Comparison of ENCODE assay signal across 9 cellular contexts in genomic region chr1:41751804-41752513, GRCh38.
DNase-seq lines count a peak whose midpoint lies in the region; ATAC-seq and TF ChIP-seq lines count a peak whose summit lies in the region.
"Had no signal": no experiment of that assay in that cellular context is flagged by ENCODE, and none has a peak within 500 bp of the region (broad histone marks: within the 10 kb centered on the region; RNA-seq: fewer than 3 reads in every experiment).

No MANE protein-coding gene starts in this region.

- peaks cover 31% of the 10 kb centered on the region for H3K4me1 Mint-ChIP-seq in T-helper 17 cell

- H3K4me3 Mint-ChIP-seq in T-helper 17 cell, result no peak overlapping the region

- H3K27ac ChIP-seq in lung (ENCODE audit: low read depth in 1 of 2, low read length in 1 of 2) (peak overlapping the region in 1 of 2 donors; percentile 54), ascending aorta (no peak overlapping the region)
- H3K27ac ChIP-seq: adrenal gland had no signal

- H3K4me1 ChIP-seq in lung (ENCODE audit: control insufficient read depth in 2 of 2, insufficient read depth in 2 of 2, low read length in 2 of 2) (peaks cover 0 to 3% of the 10 kb centered on the region in 2 donors), ascending aorta (no peaks in the 10 kb centered on the region)

- ATAC-seq in Right ventricle myocardium inferior (peak; percentile 70), HG03039 (IDR thresholded peaks at IDR 0.05; ENCODE audit: unreplicated experiment) (peak; percentile 28), T-helper 17 cell (peak; percentile 20), lung (ENCODE audit: insufficient read depth, low FRiP score) (peak; percentile 53)

- WGBS in lung, 2 donors, result 59 to 71% methylated on average over 9 of the region's 9 CpGs

- peak; percentile 60 for DNase-seq in Right ventricle myocardium inferior (ENCODE audit: missing footprints)
- DNase-seq in cardiac septum (ENCODE audit: low spot score), result no peak
- DNase-seq in T-helper 17 cell, result no peak
- DNase-seq in lung (ENCODE audit: low spot score), result no peak
- DNase-seq in ascending aorta (ENCODE audit: low spot score in 2 of 2), result no peak
- DNase-seq in DMS153 (lab: John Stamatoyannopoulos, UW), result no peak
- DNase-seq in D341Med (ENCODE audit: low spot score), result no peak

- H3K36me3 ChIP-seq in lung (ENCODE audit: control insufficient read depth in 2 of 2, insufficient read depth in 2 of 2, low read length in 2 of 2) (no peaks in the 10 kb centered on the region), ascending aorta (no peaks in the 10 kb centered on the region)
- H3K36me3 ChIP-seq: adrenal gland had no signal

- TF ChIP-seq CTCF in lung (IDR thresholded peaks at IDR 0.05; ENCODE audit: control extremely low read depth, extremely low read depth), result no peak
- no peak for TF ChIP-seq CTCF in ascending aorta (IDR thresholded peaks at IDR 0.05)

- H3K9me3 ChIP-seq in T-helper 17 cell (ENCODE audit: control insufficient read depth, low read length, poor library complexity, severe bottlenecking) (no peaks in the 10 kb centered on the region), lung (ENCODE audit: control insufficient read depth in 2 of 2, insufficient read depth in 1 of 2, low read length in 1 of 2) (no peaks in the 10 kb centered on the region), ascending aorta (no peaks in the 10 kb centered on the region)
- H3K9me3 ChIP-seq: adrenal gland had no signal

- H3K27me3 Mint-ChIP-seq in T-helper 17 cell, result no peaks in the 10 kb centered on the region

- H3K36me3 Mint-ChIP-seq in T-helper 17 cell (ENCODE audit: low read depth), result no peaks in the 10 kb centered on the region

- peak overlapping the region; percentile 59 for H3K27ac Mint-ChIP-seq in T-helper 17 cell

- intact Hi-C loops in Right ventricle myocardium inferior (cut with DNase I) (no loop called here), cardiac septum (cut with DNase I) (no loop called here), ascending aorta (cut with DNase I) (no loop called here)

- no peak overlapping the region for H3K4me3 ChIP-seq in lung
- H3K4me3 ChIP-seq in ascending aorta, result no peak overlapping the region
- H3K4me3 ChIP-seq: adrenal gland had no signal

- H3K27me3 ChIP-seq in lung (ENCODE audit: control insufficient read depth, insufficient read depth) (no peaks in the 10 kb centered on the region), ascending aorta (no peaks in the 10 kb centered on the region)
- H3K27me3 ChIP-seq: adrenal gland had no signal

Comparison
In these comparisons a context has a peak if more than half of its experiments do, and no peak if none do; other contexts are left out.
1. ATAC-seq: peak in every context shown above with its lines; median percentile 70 in Right ventricle myocardium inferior; 53 in lung; 28 in HG03039; 20 in T-helper 17 cell.